ENCODE assay signal across 10 cellular contexts in genomic region chr17:20189322-20189721, GRCh38.
DNase-seq lines count a peak whose midpoint lies in the region; ATAC-seq and TF ChIP-seq lines count a peak whose summit lies in the region.
"Had no signal": no experiment of that assay in that cellular context is flagged by ENCODE, and none has a peak within 500 bp of the region (broad histone marks: within the 10 kb centered on the region; RNA-seq: fewer than 3 reads in every experiment).

No MANE protein-coding gene starts in this region.

- H3K36me3 ChIP-seq in transverse colon (no peaks in the 10 kb centered on the region), lower lobe of right lung (no peaks in the 10 kb centered on the region)

- ATAC-seq in HG02763 (IDR thresholded peaks at IDR 0.05; ENCODE audit: unreplicated experiment) (no peak), lower lobe of right lung (no peak)

- H3K36me3 Mint-ChIP-seq in brain, result peaks cover 14% of the 10 kb centered on the region
- H3K36me3 Mint-ChIP-seq: naive B cell had no signal

- 86% methylated on average over 5 of the region's 5 CpGs; no CpG with 5 or more reads in 1 of the 2 donors for WGBS in transverse colon (ENCODE audit: low coverage in 1 of 2), 2 donors

- peak overlapping the region; percentile 73 to 98 (median 97) for H3K27ac Mint-ChIP-seq in brain
- H3K27ac Mint-ChIP-seq: naive B cell had no signal

- H3K4me1 ChIP-seq in transverse colon (peaks cover 15 to 58% (median 38%) of the 10 kb centered on the region in 4 donors), lower lobe of right lung (no peaks in the 10 kb centered on the region)

- TF ChIP-seq CTCF in brain (conservative IDR thresholded peaks at IDR 0.05) (no peak), transverse colon (IDR thresholded peaks at IDR 0.05) (no peak), lower lobe of right lung (IDR thresholded peaks at IDR 0.05) (no peak)

- no peaks in the 10 kb centered on the region for H3K27me3 ChIP-seq in transverse colon
- H3K27me3 ChIP-seq in lower lobe of right lung (ENCODE audit: low read depth), result no peaks in the 10 kb centered on the region

- no peak for TF ChIP-seq POLR2A in transverse colon (IDR thresholded peaks at IDR 0.05)

- H3K9me3 Mint-ChIP-seq in brain, result peaks cover 4 to 11% (median 6%) of the 10 kb centered on the region in 5 experiments
- H3K9me3 Mint-ChIP-seq: naive B cell had no signal

- H3K4me1 Mint-ChIP-seq in brain, result peaks cover 57% of the 10 kb centered on the region

- TF ChIP-seq EP300 in transverse colon (IDR thresholded peaks at IDR 0.05; ENCODE audit: low read depth), result no peak

- DNase-seq in DMS 273 (lab: John Stamatoyannopoulos, UW; ENCODE audit: unreplicated experiment), result peak; percentile 53
- no peak for DNase-seq in DMS 273 treated with DMSO at 0.1 percent for 48 hours (lab: John Stamatoyannopoulos, UW)
- DNase-seq in kidney glomerular epithelial cell (lab: John Stamatoyannopoulos, UW), result peak; percentile 44
- DNase-seq in transverse colon, result no peak
- DNase-seq in DMS114 treated with DMSO at 0.1 percent for 48 hours (lab: John Stamatoyannopoulos, UW; ENCODE audit: unreplicated experiment), result no peak
- DNase-seq in lower lobe of right lung, result no peak
- DNase-seq: naive B cell had no signal

- intact Hi-C loops in transverse colon (cut with DNase I; ENCODE audit: low total_unique reads) (no loop called here), lower lobe of right lung (cut with DNase I) (no loop called here)

- H3K9me3 ChIP-seq in transverse colon (no peaks in the 10 kb centered on the region), lower lobe of right lung (no peaks in the 10 kb centered on the region)

- H3K27ac ChIP-seq in transverse colon (peak overlapping the region; percentile 72 to 86 (median 81)), lower lobe of right lung (no peak overlapping the region)
- H3K27ac ChIP-seq: 22Rv1 had no signal

- H3K4me3 ChIP-seq in transverse colon (no peak overlapping the region), lower lobe of right lung (no peak overlapping the region)

- H3K4me3 Mint-ChIP-seq in brain, result peak overlapping the region in 4 of 5 experiments; percentile 10 to 64 (median 36)
- H3K4me3 Mint-ChIP-seq: naive B cell had no signal

- H3K27me3 Mint-ChIP-seq in brain, result no peaks in the 10 kb centered on the region
- H3K27me3 Mint-ChIP-seq: naive B cell had no signal

- in situ Hi-C loops in transverse colon (cut with MboI; ENCODE audit: low pct_ligation_motif_present in 1 of 4, low pct_unique_long_range_greater_than_20kb in 1 of 4, low sequenced_read_pairs in 3 of 4), result no loop called here

Comparison
In these comparisons a context has a peak if more than half of its experiments do, and no peak if none do; other contexts are left out.
1. DNase-seq: peak in DMS 273 (single experiment) and kidney glomerular epithelial cell (single experiment); none in DMS 273 treated with DMSO at 0.1 percent for 48 hours (single experiment), transverse colon (single experiment), DMS114 treated with DMSO at 0.1 percent for 48 hours (single experiment) and lower lobe of right lung (single experiment).